1 cellular context compared by ENCODE assay signal in the genomic region with DNA sequence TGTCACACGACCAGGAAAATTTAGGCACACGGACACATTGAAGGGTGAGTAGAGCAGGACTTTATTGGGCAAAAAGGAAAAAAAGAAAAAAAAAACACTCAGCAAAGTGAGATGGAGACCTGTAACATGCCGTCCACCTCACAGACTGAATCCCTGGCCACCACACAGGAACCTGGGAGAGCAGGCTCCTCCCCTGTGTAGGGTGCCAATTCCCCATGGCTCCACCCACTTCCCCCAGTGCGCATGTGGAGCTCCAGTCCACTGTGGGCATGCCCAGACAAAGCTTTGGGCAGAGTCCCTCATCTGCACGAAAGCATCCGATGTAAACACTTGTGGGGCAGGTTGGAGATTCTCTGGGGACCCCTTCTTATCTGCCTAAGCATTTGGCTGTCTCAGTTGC.
TF ChIP-seq lines count a peak whose summit lies in the region.

No MANE protein-coding gene starts in this region.

TF ChIP-seq in K562, 482 proteins besides CTCF, POLR2A, EP300 and RAD21 (continued from another document):
- TF ChIP-seq ZFP36 (IDR thresholded peaks at IDR 0.05; ENCODE audit: low read depth, low read length, partially characterized antibody) (no peak), CBX1 (IDR thresholded peaks at IDR 0.05; ENCODE audit: low read depth) (no peak), ZNF133 (CRISPR knock-in tag; IDR thresholded peaks at IDR 0.05) (no peak), ILK (tag; IDR thresholded peaks at IDR 0.05; ENCODE audit: borderline replicate concordance, low read depth) (no peak), SNIP1 (IDR thresholded peaks at IDR 0.05; ENCODE audit: low read depth) (no peak), NRF1 (conservative IDR thresholded peaks at IDR 0.05 in 1 of 2, IDR thresholded peaks at IDR 0.05 in 1 of 2) (peak; percentile 89 to 91), ZNF197 (CRISPR knock-in tag; IDR thresholded peaks at IDR 0.05; ENCODE audit: low read depth) (no peak), SMAD2 (IDR thresholded peaks at IDR 0.05; ENCODE audit: low read depth, low read length) (no peak), ZNF316 (IDR thresholded peaks at IDR 0.05) (0 out of 2 replicates have a peak, but pooled peaks have one; percentile 2), ZBTB7A (IDR thresholded peaks at IDR 0.05; ENCODE audit: borderline replicate concordance, control insufficient read depth, low read depth, low read length) (no peak), ZBED1 (IDR thresholded peaks at IDR 0.05) (no peak), YBX1 (IDR thresholded peaks at IDR 0.05) (no peak), HMG20A (CRISPR knock-in tag; conservative IDR thresholded peaks at IDR 0.05) (no peak)
- TF ChIP-seq, protein P1, sequence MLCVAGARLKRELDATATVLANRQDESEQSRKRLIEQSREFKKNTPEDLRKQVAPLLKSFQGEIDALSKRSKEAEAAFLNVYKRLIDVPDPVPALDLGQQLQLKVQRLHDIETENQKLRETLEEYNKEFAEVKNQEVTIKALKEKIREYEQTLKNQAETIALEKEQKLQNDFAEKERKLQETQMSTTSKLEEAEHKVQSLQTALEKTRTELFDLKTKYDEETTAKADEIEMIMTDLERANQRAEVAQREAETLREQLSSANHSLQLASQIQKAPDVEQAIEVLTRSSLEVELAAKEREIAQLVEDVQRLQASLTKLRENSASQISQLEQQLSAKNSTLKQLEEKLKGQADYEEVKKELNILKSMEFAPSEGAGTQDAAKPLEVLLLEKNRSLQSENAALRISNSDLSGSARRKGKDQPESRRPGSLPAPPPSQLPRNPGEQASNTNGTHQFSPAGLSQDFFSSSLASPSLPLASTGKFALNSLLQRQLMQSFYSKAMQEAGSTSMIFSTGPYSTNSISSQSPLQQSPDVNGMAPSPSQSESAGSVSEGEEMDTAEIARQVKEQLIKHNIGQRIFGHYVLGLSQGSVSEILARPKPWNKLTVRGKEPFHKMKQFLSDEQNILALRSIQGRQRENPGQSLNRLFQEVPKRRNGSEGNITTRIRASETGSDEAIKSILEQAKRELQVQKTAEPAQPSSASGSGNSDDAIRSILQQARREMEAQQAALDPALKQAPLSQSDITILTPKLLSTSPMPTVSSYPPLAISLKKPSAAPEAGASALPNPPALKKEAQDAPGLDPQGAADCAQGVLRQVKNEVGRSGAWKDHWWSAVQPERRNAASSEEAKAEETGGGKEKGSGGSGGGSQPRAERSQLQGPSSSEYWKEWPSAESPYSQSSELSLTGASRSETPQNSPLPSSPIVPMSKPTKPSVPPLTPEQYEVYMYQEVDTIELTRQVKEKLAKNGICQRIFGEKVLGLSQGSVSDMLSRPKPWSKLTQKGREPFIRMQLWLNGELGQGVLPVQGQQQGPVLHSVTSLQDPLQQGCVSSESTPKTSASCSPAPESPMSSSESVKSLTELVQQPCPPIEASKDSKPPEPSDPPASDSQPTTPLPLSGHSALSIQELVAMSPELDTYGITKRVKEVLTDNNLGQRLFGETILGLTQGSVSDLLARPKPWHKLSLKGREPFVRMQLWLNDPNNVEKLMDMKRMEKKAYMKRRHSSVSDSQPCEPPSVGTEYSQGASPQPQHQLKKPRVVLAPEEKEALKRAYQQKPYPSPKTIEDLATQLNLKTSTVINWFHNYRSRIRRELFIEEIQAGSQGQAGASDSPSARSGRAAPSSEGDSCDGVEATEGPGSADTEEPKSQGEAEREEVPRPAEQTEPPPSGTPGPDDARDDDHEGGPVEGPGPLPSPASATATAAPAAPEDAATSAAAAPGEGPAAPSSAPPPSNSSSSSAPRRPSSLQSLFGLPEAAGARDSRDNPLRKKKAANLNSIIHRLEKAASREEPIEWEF (CRISPR knock-in tag; IDR thresholded peaks at IDR 0.05), result no peak
- TF ChIP-seq, protein P2, sequence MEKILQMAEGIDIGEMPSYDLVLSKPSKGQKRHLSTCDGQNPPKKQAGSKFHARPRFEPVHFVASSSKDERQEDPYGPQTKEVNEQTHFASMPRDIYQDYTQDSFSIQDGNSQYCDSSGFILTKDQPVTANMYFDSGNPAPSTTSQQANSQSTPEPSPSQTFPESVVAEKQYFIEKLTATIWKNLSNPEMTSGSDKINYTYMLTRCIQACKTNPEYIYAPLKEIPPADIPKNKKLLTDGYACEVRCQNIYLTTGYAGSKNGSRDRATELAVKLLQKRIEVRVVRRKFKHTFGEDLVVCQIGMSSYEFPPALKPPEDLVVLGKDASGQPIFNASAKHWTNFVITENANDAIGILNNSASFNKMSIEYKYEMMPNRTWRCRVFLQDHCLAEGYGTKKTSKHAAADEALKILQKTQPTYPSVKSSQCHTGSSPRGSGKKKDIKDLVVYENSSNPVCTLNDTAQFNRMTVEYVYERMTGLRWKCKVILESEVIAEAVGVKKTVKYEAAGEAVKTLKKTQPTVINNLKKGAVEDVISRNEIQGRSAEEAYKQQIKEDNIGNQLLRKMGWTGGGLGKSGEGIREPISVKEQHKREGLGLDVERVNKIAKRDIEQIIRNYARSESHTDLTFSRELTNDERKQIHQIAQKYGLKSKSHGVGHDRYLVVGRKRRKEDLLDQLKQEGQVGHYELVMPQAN (IDR thresholded peaks at IDR 0.05; ENCODE audit: borderline replicate concordance), result no peak
- TF ChIP-seq, protein P3, sequence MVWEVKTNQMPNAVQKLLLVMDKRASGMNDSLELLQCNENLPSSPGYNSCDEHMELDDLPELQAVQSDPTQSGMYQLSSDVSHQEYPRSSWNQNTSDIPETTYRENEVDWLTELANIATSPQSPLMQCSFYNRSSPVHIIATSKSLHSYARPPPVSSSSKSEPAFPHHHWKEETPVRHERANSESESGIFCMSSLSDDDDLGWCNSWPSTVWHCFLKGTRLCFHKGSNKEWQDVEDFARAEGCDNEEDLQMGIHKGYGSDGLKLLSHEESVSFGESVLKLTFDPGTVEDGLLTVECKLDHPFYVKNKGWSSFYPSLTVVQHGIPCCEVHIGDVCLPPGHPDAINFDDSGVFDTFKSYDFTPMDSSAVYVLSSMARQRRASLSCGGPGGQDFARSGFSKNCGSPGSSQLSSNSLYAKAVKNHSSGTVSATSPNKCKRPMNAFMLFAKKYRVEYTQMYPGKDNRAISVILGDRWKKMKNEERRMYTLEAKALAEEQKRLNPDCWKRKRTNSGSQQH (CRISPR knock-in tag; IDR thresholded peaks at IDR 0.05), result no peak
